In genomic region chr14:67764496-67764895, GRCh38 we compare ENCODE assay signal across 19 cellular contexts. TPM values are rescaled to one million over a fixed set of nuclear protein-coding genes. Genes with fewer than 3 reads are reported as not detected.
"Had no signal": no experiment of that assay in that cellular context is flagged by ENCODE, and none has a peak within 500 bp of the region (broad histone marks: within the 10 kb centered on the region; RNA-seq: fewer than 3 reads in every experiment).

No MANE protein-coding gene starts in this region.

- DNase-seq: activated CD4-positive, alpha-beta T cell treated with anti-CD3 and anti-CD28 coated beads for 1 hour; activated CD4-positive, alpha-beta T cell treated with anti-CD3 and anti-CD28 coated beads, Interleukin-2, amount 50 U/mL, for 1 hour; activated CD8-positive, alpha-beta memory T cell treated with anti-CD3 and anti-CD28 coated beads, Interleukin-2, amount 50 U/mL, for 48 hours; activated naive CD4-positive, alpha-beta T cell; activated T-cell treated with anti-CD3 and anti-CD28 coated beads, Interleukin-2, amount 50 U/mL, for 4 hours; adrenal gland; brain microvascular endothelial cell; central memory CD4-positive, alpha-beta T cell; dorsolateral prefrontal cortex; foreskin fibroblast; kidney glomerular epithelial cell; left ventricle myocardium inferior; natural killer cell; stimulated activated CD4-positive, alpha-beta T cell treated with anti-CD3 and anti-CD28 coated beads, Interleukin-2, amount 100 ng/mL, for 48 hours; stimulated activated CD8-positive, alpha-beta memory T cell treated with anti-CD3 and anti-CD28 coated beads, Interleukin-4, amount 100 ng/mL, for 48 hours; stimulated activated naive CD4-positive, alpha-beta T cell treated with Interleukin-2 at 50 U/mL for 16 hours; thyroid gland had no signal

- H3K27me3 ChIP-seq: adrenal gland, ascending aorta, brain microvascular endothelial cell, dorsolateral prefrontal cortex, thyroid gland had no signal

- H3K4me1 ChIP-seq: adrenal gland, ascending aorta, thyroid gland had no signal

- H3K4me3 ChIP-seq: adrenal gland, ascending aorta, dorsolateral prefrontal cortex, left ventricle myocardium inferior, thyroid gland had no signal

- ATAC-seq: activated T-cell treated with anti-CD3 and anti-CD28 coated beads, Interleukin-2, amount 50 U/mL, for 4 hours; natural killer cell had no signal

- H3K9me3 ChIP-seq: adrenal gland, ascending aorta, left ventricle myocardium inferior, thyroid gland had no signal

- H3K27ac ChIP-seq: adrenal gland, ascending aorta, brain microvascular endothelial cell, dorsolateral prefrontal cortex, epithelial cell of prostate, left ventricle myocardium inferior, thyroid gland had no signal

RNA-seq across cellular contexts. Expression of gene RAD51B, which starts 55.1 kb away (rescaled TPM):
- total RNA-seq: ascending aorta had no signal
